31 cellular contexts compared by ENCODE assay signal in the genomic region with DNA sequence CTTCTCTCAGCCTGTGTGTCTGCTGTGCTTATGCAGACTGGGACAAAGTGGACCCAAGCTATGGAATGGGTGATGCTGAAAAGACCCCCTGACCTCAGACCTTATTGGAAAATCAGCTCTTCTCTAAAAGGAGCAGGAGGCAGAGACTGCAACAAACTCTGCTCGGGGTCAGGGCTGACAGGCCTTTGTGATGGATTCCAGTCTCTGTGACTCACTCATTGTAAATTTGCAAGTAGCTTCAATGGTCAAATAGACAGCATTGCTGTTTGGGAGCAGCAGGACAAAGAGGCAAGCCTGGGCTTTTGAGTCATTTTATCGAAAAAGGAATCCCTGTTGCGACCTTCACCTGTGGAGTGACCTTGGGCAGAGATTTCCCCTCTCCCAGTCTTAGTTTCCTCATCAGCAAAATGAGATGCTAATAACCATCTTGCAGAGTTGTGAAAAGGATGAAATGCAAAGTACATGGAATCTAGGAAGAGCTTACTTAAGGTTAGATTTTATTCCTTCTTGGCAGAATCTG. TPM values are rescaled to one million over a fixed set of nuclear protein-coding genes. Genes with fewer than 3 reads are reported as not detected.
DNase-seq lines count a peak whose midpoint lies in the region; ATAC-seq, FAIRE-seq and TF ChIP-seq lines count a peak whose summit lies in the region.
"Had no signal": no experiment of that assay in that cellular context is flagged by ENCODE, and none has a peak within 500 bp of the region (broad histone marks: within the 10 kb centered on the region; RNA-seq: fewer than 3 reads in every experiment).

No MANE protein-coding gene starts in this region.

- CTCF ChIA-PET in H1 (lab: Charles Lee; ENCODE audit: partially characterized antibody), result interaction anchor here (0.6 to 13.9 kb wide), 16 partner anchors 8 to 486 kb away, joined by 3 to 135 read pairs (median 4); no protein-coding TSS in a partner anchor

- no peak for TF ChIP-seq POLR2A in H1 (IDR thresholded peaks at IDR 0.05; ENCODE audit: control extremely low read depth in 1 of 2, low read depth in 2 of 2, low read length in 2 of 2)

- H3K79me1 ChIP-seq in H1 (ENCODE audit: low read depth, low read length), result no peaks in the 10 kb centered on the region; the same call in 1 of the 2 replicates

- ATAC-seq in left lobe of liver (no peak), lower lobe of right lung (no peak)
- ATAC-seq: heart right ventricle; naive thymus-derived CD4-positive, alpha-beta T cell had no signal

- intact Hi-C loops in kidney (cut with DNase I), result no loop called here
- intact Hi-C loops in lower lobe of right lung (cut with DNase I), result no loop called here
- intact Hi-C loops in cardiac septum (cut with DNase I), result no loop called here

- H3K4me3 ChIP-seq in HUES6 (ENCODE audit: low read depth, low read length) (no peak overlapping the region; the same call in 1 of the 2 replicates), H1 (ENCODE audit: extremely low read depth in 1 of 4, insufficient read depth in 2 of 4, low read depth in 3 of 4, low read length in 4 of 4) (no peak overlapping the region), kidney (ENCODE audit: low read length in 2 of 2) (no peak overlapping the region), lower lobe of right lung (no peak overlapping the region)
- H3K4me3 ChIP-seq: HAP-1, heart right ventricle, stomach, tibial nerve had no signal

- no peak overlapping the region for H3K23ac ChIP-seq in H1 (ENCODE audit: insufficient read length)

- H4K91ac ChIP-seq in H1 (replicated peaks; ENCODE audit: insufficient read length, low read length), result no peak overlapping the region

- peak overlapping the region; percentile 29; the same call in 1 of the 2 replicates for H2BK20ac ChIP-seq in H1 (ENCODE audit: low read length)

- H2AK5ac ChIP-seq in H1 (ENCODE audit: low read depth, low read length), result no peak overlapping the region

- no peak overlapping the region; the same call in 1 of the 2 replicates for H3K18ac ChIP-seq in H1 (ENCODE audit: extremely low read depth, low read length)

- no peak for TF ChIP-seq RAD21 in H1 (IDR thresholded peaks at IDR 0.05 in 1 of 2, conservative IDR thresholded peaks at IDR 0.05 in 1 of 2; ENCODE audit: low read depth in 2 of 2, low read length in 2 of 2)

- no peaks in the 10 kb centered on the region for H4K20me1 ChIP-seq in H1 (replicated peaks in 1 of 2; ENCODE audit: control insufficient read depth in 1 of 2, insufficient read depth in 2 of 2, low read length in 2 of 2)

- TF ChIP-seq CTCF in H1 (IDR thresholded peaks at IDR 0.05; ENCODE audit: control extremely low read depth in 1 of 3, insufficient read depth in 1 of 3, low read depth in 1 of 3, low read length in 3 of 3) (no peak), D721Med (IDR thresholded peaks at IDR 0.05; ENCODE audit: insufficient read depth, missing control alignments) (no peak), kidney (IDR thresholded peaks at IDR 0.05; ENCODE audit: borderline replicate concordance, extremely low read depth, insufficient read depth) (no peak), lower lobe of right lung (IDR thresholded peaks at IDR 0.05) (no peak)

- DNase-seq in AG20443 (ENCODE audit: low spot score), result peak; percentile 65
- no peak for DNase-seq in H1 (ENCODE audit: low read depth in 1 of 2, low spot score in 2 of 2)
- DNase-seq in left lobe of liver (ENCODE audit: low spot score), result peak; percentile 6
- DNase-seq in D721Med (ENCODE audit: insufficient read length, low spot score), result no peak
- DNase-seq in kidney, result no peak
- DNase-seq in lower lobe of right lung, result no peak
- DNase-seq in cardiac septum (ENCODE audit: low spot score), result no peak
- DNase-seq: activated CD4-positive, alpha-beta T cell treated with anti-CD3 and anti-CD28 coated beads for 1 hour; activated CD8-positive, alpha-beta memory T cell treated with anti-CD3 and anti-CD28 coated beads for 24 hours; activated naive CD4-positive, alpha-beta T cell treated with Interleukin-2 at 50 U/mL for 16 hours; activated T-cell treated with anti-CD3 and anti-CD28 coated beads, Interleukin-2, amount 50 U/mL, for 24 hours; amygdala; COR-L47; DMS79 treated with DMSO at 0.1 percent for 48 hours; heart right ventricle; MM.1S; naive thymus-derived CD4-positive, alpha-beta T cell; NCI-H146; retina; stimulated activated CD4-positive, alpha-beta T cell treated with anti-CD3 and anti-CD28 coated beads, Interleukin-12 subunit alpha, Interleukin-12 subunit beta, amount 100 ng/mL, for 4 hours; stomach had no signal

- no peak overlapping the region for H4K5ac ChIP-seq in H1 (ENCODE audit: insufficient read length, low read depth, low read length)

- no peak for TF ChIP-seq EP300 in H1 (IDR thresholded peaks at IDR 0.05; ENCODE audit: borderline replicate concordance in 1 of 2, low read depth in 2 of 2, low read length in 2 of 2)

- no peak overlapping the region for H4K8ac ChIP-seq in H1 (ENCODE audit: extremely low read depth, insufficient read depth, low read length)

- no peak overlapping the region for H2BK120ac ChIP-seq in H1 (replicated peaks; ENCODE audit: low read depth, low read length)

- H3K14ac ChIP-seq in H1 (ENCODE audit: insufficient read length), result no peak overlapping the region

- H3K79me2 ChIP-seq in H1 (ENCODE audit: control insufficient read depth in 1 of 2, insufficient read depth in 2 of 2, low read length in 2 of 2), result no peaks in the 10 kb centered on the region

- H3K4me1 ChIP-seq in HUES6 (ENCODE audit: control insufficient read depth, insufficient read depth, low read length), result peaks cover 29% of the 10 kb centered on the region
- H3K4me1 ChIP-seq in H1 (replicated peaks in 1 of 4; ENCODE audit: control insufficient read depth in 3 of 4, insufficient read depth in 4 of 4, low read length in 3 of 4), result peaks cover 5 to 25% (median 13%) of the 10 kb centered on the region in 4 experiments
- H3K4me1 ChIP-seq in kidney (ENCODE audit: control insufficient read depth in 1 of 2, insufficient read depth in 1 of 2, low read depth in 1 of 2, low read length in 2 of 2), result no peaks in the 10 kb centered on the region
- no peaks in the 10 kb centered on the region for H3K4me1 ChIP-seq in lower lobe of right lung
- H3K4me1 ChIP-seq: HAP-1, heart right ventricle, stomach, tibial nerve had no signal

- no peak overlapping the region for H2BK15ac ChIP-seq in H1 (ENCODE audit: low read length)

- POLR2A ChIA-PET in H1 (lab: Charles Lee; ENCODE audit: partially characterized antibody), result interaction anchor here (0.5 to 1.6 kb wide), 6 partner anchors 15 to 243 kb away, joined by 3 read pairs; no protein-coding TSS in a partner anchor

- WGBS in H1 (ENCODE audit: extremely low coverage in 1 of 2, insufficient coverage in 1 of 2, insufficient read length in 1 of 2, insufficient replicate concordance in 2 of 2, low coverage in 1 of 2, low lambda C conversion rate in 2 of 2, missing lambda C conversion rate in 1 of 2), 2 experiments, result 22% methylated on average over 3 of the region's 3 CpGs; no CpG with 5 or more reads in 1 of the 2 experiments

- H3K27ac ChIP-seq in HUES6 (ENCODE audit: low read depth, low read length) (peak overlapping the region; percentile 61; the same call in 1 of the 2 replicates), H1 (ENCODE audit: low read depth, low read length) (no peak overlapping the region), kidney (ENCODE audit: low read depth in 2 of 2, low read length in 2 of 2) (no peak overlapping the region), lower lobe of right lung (no peak overlapping the region)
- H3K27ac ChIP-seq: heart right ventricle, stomach, tibial nerve had no signal

- H3K4ac ChIP-seq in H1 (replicated peaks; ENCODE audit: insufficient read length, low read depth, low read length), result no peak overlapping the region

- H3K36me3 ChIP-seq in HUES6 (ENCODE audit: control insufficient read depth, insufficient read depth, low read length) (no peaks in the 10 kb centered on the region), H1 (ENCODE audit: control insufficient read depth in 2 of 4, insufficient read depth in 4 of 4, low read length in 3 of 4) (no peaks in the 10 kb centered on the region), kidney (ENCODE audit: control insufficient read depth in 1 of 2, insufficient read depth in 2 of 2, low read length in 2 of 2) (no peaks in the 10 kb centered on the region), lower lobe of right lung (no peaks in the 10 kb centered on the region)
- H3K36me3 ChIP-seq: HAP-1, heart right ventricle, stomach, tibial nerve had no signal

- peak overlapping the region; percentile 18 to 30; a peak in 3 of 4 replicates for H3K4me2 ChIP-seq in H1 (ENCODE audit: insufficient read depth in 1 of 2, low read depth in 2 of 2, low read length in 2 of 2)

- H3K23me2 ChIP-seq in H1 (ENCODE audit: low read depth, low read length), result no peaks in the 10 kb centered on the region

- H3K9me3 ChIP-seq in HUES6 (ENCODE audit: control insufficient read depth, insufficient read depth, low read depth, low read length) (no peaks in the 10 kb centered on the region), H1 (ENCODE audit: insufficient read depth in 2 of 2, low read depth in 1 of 2, low read length in 1 of 2) (no peaks in the 10 kb centered on the region), kidney (ENCODE audit: control insufficient read depth in 1 of 2, low read length in 2 of 2) (no peaks in the 10 kb centered on the region), lower lobe of right lung (no peaks in the 10 kb centered on the region)
- H3K9me3 ChIP-seq: HAP-1, heart right ventricle, stomach, tibial nerve had no signal

- peak overlapping the region; percentile 80; the same call in 1 of the 2 replicates for H2BK12ac ChIP-seq in H1 (ENCODE audit: low read depth, low read length)

- H3K9ac ChIP-seq in HUES6 (ENCODE audit: low read length), result peak overlapping the region; percentile 25
- no peak overlapping the region for H3K9ac ChIP-seq in H1 (replicated peaks in 1 of 4; ENCODE audit: extremely low read depth in 1 of 4, low read depth in 3 of 4, low read length in 3 of 4)
- no peak overlapping the region for H3K9ac ChIP-seq in kidney (ENCODE audit: low read length in 2 of 2)

- H3K56ac ChIP-seq in H1 (replicated peaks; ENCODE audit: insufficient read length, low read depth, low read length), result no peak overlapping the region

- peak overlapping the region; percentile 61; the same call in 1 of the 2 replicates for H2BK5ac ChIP-seq in H1 (ENCODE audit: low read depth, low read length)

- no peaks in the 10 kb centered on the region for H3K27me3 ChIP-seq in HUES6 (ENCODE audit: control insufficient read depth, insufficient read depth, low read length)
- H3K27me3 ChIP-seq in H1 (replicated peaks in 1 of 4; ENCODE audit: control insufficient read depth in 3 of 4, extremely low read depth in 1 of 4, insufficient read depth in 3 of 4, low read length in 3 of 4), result no peaks in the 10 kb centered on the region; a peak in 1 of 7 replicates
- H3K27me3 ChIP-seq in lower lobe of right lung (ENCODE audit: low read depth), result peaks cover 17% of the 10 kb centered on the region
- H3K27me3 ChIP-seq: tibial nerve had no signal

- no peak overlapping the region for H2AFZ ChIP-seq in H1 (ENCODE audit: low read length)

- FAIRE-seq in H1 (lab: Jason Lieb, UNC) (peak; percentile 62), D721Med (lab: Jason Lieb, UNC) (no peak), kidney (lab: Jason Lieb, UNC) (no peak)
- FAIRE-seq: bronchial epithelial cell, islet of Langerhans had no signal

RNA-seq across cellular contexts. Expression of gene GPR26, which starts 26.1 kb away (rescaled TPM):
- 0.09 and 0.10 TPM in 2 replicates for total RNA-seq in H1 (2021; fragmentation: NEBNext Ultra II Directional; extraction: Animal tissue kit (Norgen Biotek cat#: 25700))
- 0.11 and 0.21 TPM in 2 replicates for polyA plus RNA-seq in H1 (2011; rRNA removed)
- 0.13 TPM for polyA plus RNA-seq in H1 (2011; cell fraction: cytosol; rRNA removed)
- 0.11 TPM for polyA plus RNA-seq in H1 (2011; cell fraction: nucleus; rRNA removed)
- 0.15 to 0.23 TPM (median 0.17 TPM) in 4 replicates for polyA plus RNA-seq in H1 (2012, experiment 1 of 2)
- 0.04 TPM for polyA plus RNA-seq in H1 (2012, experiment 2 of 2)
- polyA plus RNA-seq in H1 (2013, experiment 1 of 2), result 0.04 TPM
- polyA plus RNA-seq in H1 (2013, experiment 2 of 2), result 0.04 TPM
- polyA minus RNA-seq in H1 (2011; rRNA and poly(A)+ RNA removed), result 0.25 and 0.41 TPM in 2 replicates
- polyA minus RNA-seq in H1 (2011; cell fraction: cytosol; rRNA and poly(A)+ RNA removed), result not detected
- 0.30 TPM for polyA minus RNA-seq in H1 (2011; cell fraction: nucleus; rRNA and poly(A)+ RNA removed)
- not detected for total RNA-seq in left lobe of liver
- not detected for total RNA-seq in kidney
- polyA plus RNA-seq in kidney (ENCODE audit: insufficient read depth, low read depth, low replicate concordance), result not detected
- not detected for total RNA-seq in lower lobe of right lung
- not detected for total RNA-seq in cardiac septum
- total RNA-seq: A172; bronchial epithelial cell; fibroblast of villous mesenchyme; heart right ventricle; lung microvascular endothelial cell; naive thymus-derived CD4-positive, alpha-beta T cell; OCI-LY7; osteoblast; stomach; tibial nerve had no signal
- polyA plus RNA-seq: heart right ventricle; naive thymus-derived CD4-positive, alpha-beta T cell; stomach had no signal

Comparison
In these comparisons a context has a peak if more than half of its experiments do, and no peak if none do; other contexts are left out.
1. DNase-seq: peak in AG20443 (single experiment) and left lobe of liver (single experiment); none in H1 (0 of 2), D721Med (single experiment), kidney (single experiment), lower lobe of right lung (single experiment) and cardiac septum (single experiment).